10 cellular contexts compared by ENCODE assay signal in the genomic region with DNA sequence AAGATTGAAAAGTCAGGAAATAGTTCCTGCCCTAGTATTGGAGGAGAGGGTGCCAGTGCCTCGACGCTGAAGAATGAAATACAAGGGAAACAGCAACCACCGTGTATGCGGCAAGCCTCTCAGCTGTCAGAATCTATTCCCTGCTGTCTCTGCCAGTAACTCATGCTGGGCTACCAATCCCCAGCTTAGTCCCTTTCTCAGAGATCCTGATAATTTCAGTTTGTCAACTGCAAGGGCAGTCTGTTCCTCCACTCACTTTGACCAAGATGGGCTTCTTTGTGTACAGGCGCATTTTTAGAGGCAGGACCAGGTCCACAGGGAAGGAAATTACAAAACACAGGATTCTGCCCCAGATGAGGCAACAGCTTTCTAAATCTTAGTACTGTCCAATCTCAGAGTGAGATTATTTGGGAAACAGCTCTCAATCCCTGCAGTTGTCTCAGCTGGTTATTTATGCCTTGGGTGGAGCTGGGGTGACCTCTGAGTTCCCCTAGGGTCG. TPM values are rescaled to one million over a fixed set of nuclear protein-coding genes. Genes with fewer than 3 reads are reported as not detected.
A peak's percentile ranks its signal among the peaks of the same experiment; 100 is the strongest.
DNase-seq lines count a peak whose midpoint lies in the region; ATAC-seq and TF ChIP-seq lines count a peak whose summit lies in the region.
"Had no signal": no experiment of that assay in that cellular context is flagged by ENCODE, and none has a peak within 500 bp of the region (broad histone marks: within the 10 kb centered on the region; RNA-seq: fewer than 3 reads in every experiment).

No MANE protein-coding gene starts in this region.

- H3K4me1 ChIP-seq in right atrium auricular region = peaks cover 0 to 40% of the 10 kb centered on the region in 2 donors

- H3K4me1 Mint-ChIP-seq in activated CD8-positive, alpha-beta memory T cell treated with anti-CD3 and anti-CD28 coated beads, Interleukin-2, amount 10 ng/mL, durations not matched to agents 7 days and 5 days = peaks cover 54% of the 10 kb centered on the region
- H3K4me1 Mint-ChIP-seq in WTC11 = peaks cover 40% of the 10 kb centered on the region

- TF ChIP-seq CTCF in WTC11 (IDR thresholded peaks at IDR 0.05) (no peak), right atrium auricular region (IDR thresholded peaks at IDR 0.05) (no peak)

- CTCF ChIA-PET in activated CD8-positive, alpha-beta memory T cell treated with anti-CD3 and anti-CD28 coated beads, Interleukin-2, amount 10 ng/mL, durations not matched to agents 7 days and 5 days (lab: Charles Lee) = interaction anchor here (1.1 to 7.2 kb wide), 4 partner anchors 16 to 329 kb away, joined by 3 to 84 read pairs (median 15); a partner anchor contains a TSS
- CTCF ChIA-PET in WTC11 (lab: Charles Lee) = interaction anchor here (1.3 to 5.5 kb wide), 4 partner anchors 16 to 329 kb away, joined by 3 to 31 read pairs (median 6); a partner anchor contains a TSS

- peak overlapping the region; percentile 12 for H3K4me3 Mint-ChIP-seq in activated CD8-positive, alpha-beta memory T cell treated with anti-CD3 and anti-CD28 coated beads, Interleukin-2, amount 10 ng/mL, durations not matched to agents 7 days and 5 days
- H3K4me3 Mint-ChIP-seq in WTC11 = peak overlapping the region; percentile 91

- peak overlapping the region; percentile 47 to 56 for H3K4me3 ChIP-seq in right atrium auricular region

- no peaks in the 10 kb centered on the region for H3K36me3 Mint-ChIP-seq in activated CD8-positive, alpha-beta memory T cell treated with anti-CD3 and anti-CD28 coated beads, Interleukin-2, amount 10 ng/mL, durations not matched to agents 7 days and 5 days
- no peaks in the 10 kb centered on the region for H3K36me3 Mint-ChIP-seq in WTC11

- H3K27me3 Mint-ChIP-seq in activated CD8-positive, alpha-beta memory T cell treated with anti-CD3 and anti-CD28 coated beads, Interleukin-2, amount 10 ng/mL, durations not matched to agents 7 days and 5 days = no peaks in the 10 kb centered on the region
- no peaks in the 10 kb centered on the region for H3K27me3 Mint-ChIP-seq in WTC11 (ENCODE audit: low read depth)

- DNase-seq in activated CD8-positive, alpha-beta memory T cell treated with anti-CD3 and anti-CD28 coated beads, Interleukin-2, amount 10 ng/mL, durations not matched to agents 7 days and 5 days = no peak
- DNase-seq in activated CD8-positive, alpha-beta memory T cell treated with anti-CD3 and anti-CD28 coated beads, Interleukin-2, amount 50 U/mL, for 4 hours = no peak
- DNase-seq in WTC11 (ENCODE audit: low spot score) = no peak
- no peak for DNase-seq in right atrium auricular region (ENCODE audit: low spot score)
- DNase-seq in middle frontal gyrus (ENCODE audit: extremely low spot score, low spot score) = no peak
- DNase-seq in COR-L47 (lab: John Stamatoyannopoulos, UW) = no peak
- DNase-seq: erythroblast, SHP77 treated with DMSO at 0.1 percent for 48 hours had no signal

- peak overlapping the region; percentile 68 to 82 for H3K27ac ChIP-seq in right atrium auricular region
- peak overlapping the region; percentile 10 for H3K27ac ChIP-seq in temporal lobe (ENCODE audit: low read depth, low read length)

- H3K27ac Mint-ChIP-seq in activated CD8-positive, alpha-beta memory T cell treated with anti-CD3 and anti-CD28 coated beads, Interleukin-2, amount 10 ng/mL, durations not matched to agents 7 days and 5 days = no peak overlapping the region
- H3K27ac Mint-ChIP-seq in WTC11 = peak overlapping the region; percentile 80

- ATAC-seq in activated CD8-positive, alpha-beta memory T cell treated with anti-CD3 and anti-CD28 coated beads, Interleukin-2, amount 10 ng/mL, durations not matched to agents 7 days and 5 days = no peak
- ATAC-seq in WTC11 (no peak), HG03342 (IDR thresholded peaks at IDR 0.05; ENCODE audit: unreplicated experiment) (no peak)

- POLR2A ChIA-PET in WTC11 (lab: Charles Lee) = interaction anchor here (0.6 kb wide), 1 partner anchor 15 kb away, joined by 6 read pairs; no protein-coding TSS in a partner anchor

- no peaks in the 10 kb centered on the region for H3K27me3 ChIP-seq in right atrium auricular region

- H3K9me3 Mint-ChIP-seq in activated CD8-positive, alpha-beta memory T cell treated with anti-CD3 and anti-CD28 coated beads, Interleukin-2, amount 10 ng/mL, durations not matched to agents 7 days and 5 days (ENCODE audit: low read depth) = no peaks in the 10 kb centered on the region
- H3K9me3 Mint-ChIP-seq in WTC11 = no peaks in the 10 kb centered on the region

- no peaks in the 10 kb centered on the region for H3K36me3 ChIP-seq in right atrium auricular region

- H3K9me3 ChIP-seq in right atrium auricular region = no peaks in the 10 kb centered on the region

TF ChIP-seq in WTC11, 78 proteins besides CTCF, POLR2A, EP300 and RAD21:
- TF ChIP-seq, protein P1, sequence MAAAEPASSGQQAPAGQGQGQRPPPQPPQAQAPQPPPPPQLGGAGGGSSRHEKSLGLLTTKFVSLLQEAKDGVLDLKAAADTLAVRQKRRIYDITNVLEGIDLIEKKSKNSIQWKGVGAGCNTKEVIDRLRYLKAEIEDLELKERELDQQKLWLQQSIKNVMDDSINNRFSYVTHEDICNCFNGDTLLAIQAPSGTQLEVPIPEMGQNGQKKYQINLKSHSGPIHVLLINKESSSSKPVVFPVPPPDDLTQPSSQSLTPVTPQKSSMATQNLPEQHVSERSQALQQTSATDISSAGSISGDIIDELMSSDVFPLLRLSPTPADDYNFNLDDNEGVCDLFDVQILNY (CRISPR knock-in tag; IDR thresholded peaks at IDR 0.05) = no peak
- TF ChIP-seq, protein P2, sequence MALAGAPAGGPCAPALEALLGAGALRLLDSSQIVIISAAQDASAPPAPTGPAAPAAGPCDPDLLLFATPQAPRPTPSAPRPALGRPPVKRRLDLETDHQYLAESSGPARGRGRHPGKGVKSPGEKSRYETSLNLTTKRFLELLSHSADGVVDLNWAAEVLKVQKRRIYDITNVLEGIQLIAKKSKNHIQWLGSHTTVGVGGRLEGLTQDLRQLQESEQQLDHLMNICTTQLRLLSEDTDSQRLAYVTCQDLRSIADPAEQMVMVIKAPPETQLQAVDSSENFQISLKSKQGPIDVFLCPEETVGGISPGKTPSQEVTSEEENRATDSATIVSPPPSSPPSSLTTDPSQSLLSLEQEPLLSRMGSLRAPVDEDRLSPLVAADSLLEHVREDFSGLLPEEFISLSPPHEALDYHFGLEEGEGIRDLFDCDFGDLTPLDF (CRISPR knock-in tag; IDR thresholded peaks at IDR 0.05) = no peak
- TF ChIP-seq, protein P3, sequence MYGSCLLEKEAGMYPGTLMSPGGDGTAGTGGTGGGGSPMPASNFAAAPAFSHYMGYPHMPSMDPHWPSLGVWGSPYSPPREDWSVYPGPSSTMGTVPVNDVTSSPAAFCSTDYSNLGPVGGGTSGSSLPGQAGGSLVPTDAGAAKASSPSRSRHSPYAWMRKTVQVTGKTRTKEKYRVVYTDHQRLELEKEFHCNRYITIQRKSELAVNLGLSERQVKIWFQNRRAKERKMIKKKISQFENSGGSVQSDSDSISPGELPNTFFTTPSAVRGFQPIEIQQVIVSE (CRISPR knock-in tag; IDR thresholded peaks at IDR 0.05; ENCODE audit: borderline replicate concordance) = no peak
- TF ChIP-seq, protein P4, sequence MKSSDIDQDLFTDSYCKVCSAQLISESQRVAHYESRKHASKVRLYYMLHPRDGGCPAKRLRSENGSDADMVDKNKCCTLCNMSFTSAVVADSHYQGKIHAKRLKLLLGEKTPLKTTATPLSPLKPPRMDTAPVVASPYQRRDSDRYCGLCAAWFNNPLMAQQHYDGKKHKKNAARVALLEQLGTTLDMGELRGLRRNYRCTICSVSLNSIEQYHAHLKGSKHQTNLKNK (CRISPR knock-in tag; IDR thresholded peaks at IDR 0.05) = no peak
- TF ChIP-seq, protein P5, sequence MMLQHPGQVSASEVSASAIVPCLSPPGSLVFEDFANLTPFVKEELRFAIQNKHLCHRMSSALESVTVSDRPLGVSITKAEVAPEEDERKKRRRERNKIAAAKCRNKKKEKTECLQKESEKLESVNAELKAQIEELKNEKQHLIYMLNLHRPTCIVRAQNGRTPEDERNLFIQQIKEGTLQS (CRISPR knock-in tag; conservative IDR thresholded peaks at IDR 0.05) = no peak

RNA-seq across cellular contexts. Expression of a gene that starts 1.3 kb away (rescaled TPM):
- total RNA-seq in activated CD8-positive, alpha-beta memory T cell treated with anti-CD3 and anti-CD28 coated beads, Interleukin-2, amount 10 ng/mL, durations not matched to agents 7 days and 5 days = 10 to 100 TPM; 22.6 to 27.2 TPM
- 32.6 to 38.9 TPM (median 34.7 TPM) in 3 replicates for total RNA-seq in WTC11 (2021)
- 10 to 100 TPM; 41.8 to 62.9 TPM for total RNA-seq in right atrium auricular region
- 6.1 TPM for total RNA-seq in temporal lobe

RNA-seq across cellular contexts. Expression of a gene that starts 29.7 kb away (rescaled TPM):
- total RNA-seq in activated CD8-positive, alpha-beta memory T cell treated with anti-CD3 and anti-CD28 coated beads, Interleukin-2, amount 10 ng/mL, durations not matched to agents 7 days and 5 days = 10 to 100 TPM; 61.4 to 84.2 TPM
- total RNA-seq in WTC11 (2021) = 80.3 to 88.0 TPM (median 81.7 TPM) in 3 replicates
- 10 to 100 TPM; 12.9 to 22.2 TPM for total RNA-seq in right atrium auricular region
- total RNA-seq in temporal lobe = 10.3 TPM

RNA-seq across cellular contexts. Expression of a gene that starts 37.1 kb away (rescaled TPM):
- total RNA-seq in activated CD8-positive, alpha-beta memory T cell treated with anti-CD3 and anti-CD28 coated beads, Interleukin-2, amount 10 ng/mL, durations not matched to agents 7 days and 5 days = 10 to 100 TPM; 56.8 to 58.8 TPM
- total RNA-seq in WTC11 (2021) (37.9 to 39.1 TPM (median 39.0 TPM) in 3 replicates), right atrium auricular region (10 to 100 TPM; 16.1 to 21.2 TPM), temporal lobe (21.1 TPM)
